1 cellular context compared by ENCODE assay signal in genomic region chr19:40366697-40367561, GRCh38.
TF ChIP-seq lines count a peak whose summit lies in the region.

No MANE protein-coding gene starts in this region.

TF ChIP-seq in HepG2, 621 proteins besides CTCF, POLR2A, EP300 and RAD21:
- no peak for TF ChIP-seq MATR3 (CRISPR knock-in tag; IDR thresholded peaks at IDR 0.05)
- no peak for TF ChIP-seq CHCHD3 (CRISPR knock-in tag; IDR thresholded peaks at IDR 0.05)
- no peak for TF ChIP-seq ELK4 (CRISPR knock-in tag; IDR thresholded peaks at IDR 0.05; ENCODE audit: borderline replicate concordance)
- no peak for TF ChIP-seq ZSCAN22 (CRISPR knock-in tag; IDR thresholded peaks at IDR 0.05)
- TF ChIP-seq NFE2L2 (IDR thresholded peaks at IDR 0.05; ENCODE audit: low read length): peak; percentile 17; the same call in 1 of the 2 replicates
- no peak for TF ChIP-seq BRCA1 (CRISPR knock-in tag; IDR thresholded peaks at IDR 0.05)
- TF ChIP-seq KDM6A (CRISPR knock-in tag; IDR thresholded peaks at IDR 0.05; ENCODE audit: low read depth): no peak
- no peak for TF ChIP-seq ZNF883 (CRISPR knock-in tag; IDR thresholded peaks at IDR 0.05; ENCODE audit: not compliant biosample characterization)
- peak; percentile 52; the same call in 1 of the 2 replicates for TF ChIP-seq MAFF (IDR thresholded peaks at IDR 0.05; ENCODE audit: low read depth, low read length)
- TF ChIP-seq PAXIP1 (CRISPR knock-in tag; conservative IDR thresholded peaks at IDR 0.05): no peak
- no peak for TF ChIP-seq ZNF143 (CRISPR knock-in tag; IDR thresholded peaks at IDR 0.05)
- no peak for TF ChIP-seq ZNF292 (CRISPR knock-in tag; IDR thresholded peaks at IDR 0.05; ENCODE audit: borderline replicate concordance, low read depth)
- peak; percentile 64 for TF ChIP-seq RFX5 (IDR thresholded peaks at IDR 0.05; ENCODE audit: low read depth, low read length)
- TF ChIP-seq TEAD3 (CRISPR knock-in tag; optimal IDR thresholded peaks at IDR 0.05; ENCODE audit: borderline replicate concordance): no peak
- TF ChIP-seq MAFK (conservative IDR thresholded peaks at IDR 0.05 in 1 of 2, IDR thresholded peaks at IDR 0.05 in 1 of 2; ENCODE audit: low read length in 2 of 2): peak; percentile 42 to 73
- TF ChIP-seq PTBP1 (IDR thresholded peaks at IDR 0.05; ENCODE audit: low read depth, low read length, poor library complexity, severe bottlenecking): no peak
- TF ChIP-seq SMAD1 (CRISPR knock-in tag; IDR thresholded peaks at IDR 0.05; ENCODE audit: borderline replicate concordance, low read depth): no peak
- TF ChIP-seq SNRNP70 (IDR thresholded peaks at IDR 0.05; ENCODE audit: low read depth, low read length): no peak
- no peak for TF ChIP-seq ELF4 (CRISPR knock-in tag; IDR thresholded peaks at IDR 0.05; ENCODE audit: borderline replicate concordance)
- no peak for TF ChIP-seq ONECUT2 (CRISPR knock-in tag; IDR thresholded peaks at IDR 0.05)
